18 cellular contexts compared by ENCODE assay signal in the genomic region with DNA sequence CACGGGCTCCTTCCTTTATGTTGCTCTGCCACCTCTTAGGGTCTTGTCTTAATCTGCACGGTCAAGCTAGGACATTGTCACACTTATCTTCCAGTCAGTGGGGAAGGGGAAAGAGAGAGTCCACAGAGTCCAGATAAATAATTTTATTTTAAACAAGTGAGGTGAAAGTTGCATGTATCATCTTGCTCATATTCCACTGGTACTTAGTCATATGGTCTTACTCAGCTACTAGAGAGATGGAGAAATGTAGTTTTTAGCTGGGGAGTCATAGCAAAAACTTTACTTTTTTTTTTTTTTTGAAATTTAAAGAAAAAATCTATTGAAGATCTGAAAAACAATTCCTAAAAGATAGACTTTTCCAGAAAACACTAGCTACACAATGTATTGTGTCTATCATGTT. TPM values are rescaled to one million over a fixed set of nuclear protein-coding genes. Genes with fewer than 3 reads are reported as not detected.
DNase-seq lines count a peak whose midpoint lies in the region; ATAC-seq and TF ChIP-seq lines count a peak whose summit lies in the region.
"Had no signal": no experiment of that assay in that cellular context is flagged by ENCODE, and none has a peak within 500 bp of the region (broad histone marks: within the 10 kb centered on the region; RNA-seq: fewer than 3 reads in every experiment).

No MANE protein-coding gene starts in this region.

- H3K9me3 ChIP-seq in subcutaneous abdominal adipose tissue (ENCODE audit: control insufficient read depth in 5 of 5, low read length in 5 of 5) = no peaks in the 10 kb centered on the region
- H3K9me3 ChIP-seq: BE2C, body of pancreas, gastrocnemius medialis, SJSA1 had no signal

- H3K27me3 ChIP-seq in subcutaneous abdominal adipose tissue (ENCODE audit: control insufficient read depth in 5 of 5, insufficient read depth in 4 of 5, low read length in 5 of 5) = no peaks in the 10 kb centered on the region
- H3K27me3 ChIP-seq: BE2C, body of pancreas, gastrocnemius medialis, SJSA1 had no signal

- peak overlapping the region; percentile 33 for H3K27ac Mint-ChIP-seq in activated naive CD4-positive, alpha-beta T cell treated with anti-CD3 and anti-CD28 coated beads for 36 hours
- peak overlapping the region; percentile 1 for H3K27ac Mint-ChIP-seq in activated T-helper 17 cell treated with anti-CD3 and anti-CD28 coated beads, Interleukin-2, amount 50 U/mL, for 72 hours
- no peak overlapping the region for H3K27ac Mint-ChIP-seq in glutamatergic neuron (ENCODE audit: unreplicated experiment)
- H3K27ac Mint-ChIP-seq: GM23338, mesothelial cell of epicardium had no signal

- H3K4me3 Mint-ChIP-seq in activated naive CD4-positive, alpha-beta T cell treated with anti-CD3 and anti-CD28 coated beads for 36 hours = no peak overlapping the region
- no peak overlapping the region for H3K4me3 Mint-ChIP-seq in activated T-helper 17 cell treated with anti-CD3 and anti-CD28 coated beads, Interleukin-2, amount 50 U/mL, for 72 hours
- no peak overlapping the region for H3K4me3 Mint-ChIP-seq in glutamatergic neuron (ENCODE audit: unreplicated experiment)
- H3K4me3 Mint-ChIP-seq: GM23338, mesothelial cell of epicardium had no signal

- no peaks in the 10 kb centered on the region for H3K27me3 Mint-ChIP-seq in activated naive CD4-positive, alpha-beta T cell treated with anti-CD3 and anti-CD28 coated beads for 36 hours (ENCODE audit: low read depth)
- no peaks in the 10 kb centered on the region for H3K27me3 Mint-ChIP-seq in activated T-helper 17 cell treated with anti-CD3 and anti-CD28 coated beads, Interleukin-2, amount 50 U/mL, for 72 hours
- H3K27me3 Mint-ChIP-seq in glutamatergic neuron (ENCODE audit: unreplicated experiment) = no peaks in the 10 kb centered on the region

- no peak for DNase-seq in activated naive CD4-positive, alpha-beta T cell treated with anti-CD3 and anti-CD28 coated beads for 36 hours
- no peak for DNase-seq in activated naive CD4-positive, alpha-beta T cell (lab: John Stamatoyannopoulos, UW)
- peak; percentile 13 for DNase-seq in fibroblast of the conjunctiva (ENCODE audit: low read depth)
- no peak for DNase-seq in RPMI8226
- no peak for DNase-seq in COLO668 (lab: John Stamatoyannopoulos, UW; ENCODE audit: unreplicated experiment)
- no peak for DNase-seq in glutamatergic neuron
- DNase-seq: activated CD8-positive, alpha-beta memory T cell treated with anti-CD3 and anti-CD28 coated beads, Interleukin-2, amount 50 U/mL, for 48 hours; BE2C; body of pancreas; gastrocnemius medialis; NCI-H1092; small intestine; substantia nigra had no signal

- H3K9me3 Mint-ChIP-seq in activated naive CD4-positive, alpha-beta T cell treated with anti-CD3 and anti-CD28 coated beads for 36 hours = peaks cover 3% of the 10 kb centered on the region
- no peaks in the 10 kb centered on the region for H3K9me3 Mint-ChIP-seq in activated T-helper 17 cell treated with anti-CD3 and anti-CD28 coated beads, Interleukin-2, amount 50 U/mL, for 72 hours
- no peaks in the 10 kb centered on the region for H3K9me3 Mint-ChIP-seq in glutamatergic neuron (ENCODE audit: unreplicated experiment)
- H3K9me3 Mint-ChIP-seq: GM23338 had no signal

- intact Hi-C loops in activated naive CD4-positive, alpha-beta T cell treated with anti-CD3 and anti-CD28 coated beads for 36 hours (cut with micrococcal nuclease) = no loop called here

- no peak for TF ChIP-seq CTCF in glutamatergic neuron (IDR thresholded peaks at IDR 0.05; ENCODE audit: partially characterized antibody, unreplicated experiment)

- H3K4me1 Mint-ChIP-seq in activated naive CD4-positive, alpha-beta T cell treated with anti-CD3 and anti-CD28 coated beads for 36 hours (ENCODE audit: low read depth) = peaks cover 60% of the 10 kb centered on the region
- H3K4me1 Mint-ChIP-seq in activated T-helper 17 cell treated with anti-CD3 and anti-CD28 coated beads, Interleukin-2, amount 50 U/mL, for 72 hours = peaks cover 5% of the 10 kb centered on the region
- peaks cover 2% of the 10 kb centered on the region for H3K4me1 Mint-ChIP-seq in glutamatergic neuron (ENCODE audit: low read depth, unreplicated experiment)

- ATAC-seq in activated T-helper 17 cell treated with anti-CD3 and anti-CD28 coated beads, Interleukin-2, amount 50 U/mL, for 72 hours (replicated peaks) = peak; percentile 89
- ATAC-seq: body of pancreas, gastrocnemius medialis, GM23338 had no signal

- CTCF ChIA-PET in activated naive CD4-positive, alpha-beta T cell treated with anti-CD3 and anti-CD28 coated beads for 36 hours (lab: Charles Lee) = no interaction called here

- H3K4me3 ChIP-seq in subcutaneous abdominal adipose tissue (ENCODE audit: low read depth in 1 of 5, low read length in 5 of 5) = no peak overlapping the region
- H3K4me3 ChIP-seq: body of pancreas, gastrocnemius medialis, GM23338, SJSA1 had no signal

- H3K36me3 ChIP-seq in subcutaneous abdominal adipose tissue (ENCODE audit: control insufficient read depth in 5 of 5, insufficient read depth in 5 of 5, low read length in 5 of 5) = peaks cover 0 to 6% (median 0%) of the 10 kb centered on the region in 5 donors
- H3K36me3 ChIP-seq: BE2C, gastrocnemius medialis, SJSA1 had no signal

- peaks cover 28% of the 10 kb centered on the region for H3K36me3 Mint-ChIP-seq in activated naive CD4-positive, alpha-beta T cell treated with anti-CD3 and anti-CD28 coated beads for 36 hours (ENCODE audit: low read depth)
- peaks cover 16% of the 10 kb centered on the region for H3K36me3 Mint-ChIP-seq in activated T-helper 17 cell treated with anti-CD3 and anti-CD28 coated beads, Interleukin-2, amount 50 U/mL, for 72 hours (ENCODE audit: low read depth)
- no peaks in the 10 kb centered on the region for H3K36me3 Mint-ChIP-seq in glutamatergic neuron (ENCODE audit: unreplicated experiment)

- H3K4me1 ChIP-seq in subcutaneous abdominal adipose tissue (ENCODE audit: control insufficient read depth in 5 of 5, insufficient read depth in 5 of 5, low read length in 5 of 5) = peaks cover 0 to 2% (median 0%) of the 10 kb centered on the region in 5 donors
- H3K4me1 ChIP-seq: BE2C, gastrocnemius medialis, SJSA1 had no signal

- H3K9ac ChIP-seq in subcutaneous abdominal adipose tissue (ENCODE audit: low read length in 5 of 5) = no peak overlapping the region

- H3K27ac ChIP-seq in subcutaneous abdominal adipose tissue (ENCODE audit: low read depth, low read length) = peak overlapping the region; percentile 72
- H3K27ac ChIP-seq: body of pancreas, gastrocnemius medialis, SJSA1 had no signal

RNA-seq across cellular contexts. Expression of gene PDE3B, which starts 29.0 kb away (rescaled TPM):
- total RNA-seq in activated naive CD4-positive, alpha-beta T cell treated with anti-CD3 and anti-CD28 coated beads for 36 hours = 10 to 100 TPM; 16.5 to 17.4 TPM
- 10 to 100 TPM; 23.0 to 25.5 TPM for total RNA-seq in activated T-helper 17 cell treated with anti-CD3 and anti-CD28 coated beads, Interleukin-2, amount 50 U/mL, for 72 hours
- 14.1 TPM for total RNA-seq in glutamatergic neuron (ENCODE audit: unreplicated experiment)
